ENCODE assay signal across 16 cellular contexts in the genomic region with DNA sequence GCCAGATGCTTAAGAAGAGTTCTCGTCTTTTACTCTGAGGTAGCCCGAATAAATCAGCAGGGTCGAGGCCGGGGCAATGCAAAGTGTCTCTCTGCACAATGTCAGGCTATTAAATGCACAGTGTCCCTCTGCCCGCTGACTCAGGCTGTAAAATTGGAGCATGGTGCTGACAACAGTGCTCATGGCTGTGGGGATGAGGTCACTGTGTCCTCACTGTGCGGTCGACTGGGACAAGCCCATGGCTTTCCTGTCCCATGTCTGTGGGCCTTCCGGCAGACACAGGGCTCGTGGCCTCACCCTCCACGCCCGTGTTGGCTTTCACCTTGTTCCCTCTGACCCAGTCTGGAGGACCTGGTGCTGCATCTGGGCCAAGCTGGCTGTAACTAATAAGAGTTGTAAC. TPM values are rescaled to one million over a fixed set of nuclear protein-coding genes. Genes with fewer than 3 reads are reported as not detected.
DNase-seq lines count a peak whose midpoint lies in the region; ATAC-seq and TF ChIP-seq lines count a peak whose summit lies in the region.
"Had no signal": no experiment of that assay in that cellular context is flagged by ENCODE, and none has a peak within 500 bp of the region (broad histone marks: within the 10 kb centered on the region; RNA-seq: fewer than 3 reads in every experiment).

No MANE protein-coding gene starts in this region.

- H3K79me2 ChIP-seq in neural progenitor cell (ENCODE audit: low read depth): no peaks in the 10 kb centered on the region

- H3K9me3 Mint-ChIP-seq in neural progenitor cell: no peaks in the 10 kb centered on the region
- no peaks in the 10 kb centered on the region for H3K9me3 Mint-ChIP-seq in activated CD4-positive, alpha-beta T cell treated with anti-CD3 and anti-CD28 coated beads for 36 hours (ENCODE audit: low read depth)
- H3K9me3 Mint-ChIP-seq in T-helper 2 cell treated with Interferon-gamma antibody and Interleukin-4, amounts not matched to agents 5 μg/mL and 100 μg/mL, for 36 hours: no peaks in the 10 kb centered on the region
- H3K9me3 Mint-ChIP-seq: activated naive CD4-positive, alpha-beta T cell treated with anti-CD3 and anti-CD28 coated beads, Interleukin-2, amount 10 ng/mL, durations not matched to agents 7 days and 5 days; CD4-positive, alpha-beta memory T cell; effector memory CD8-positive, alpha-beta T cell had no signal

- peaks cover 15% of the 10 kb centered on the region for H3K36me3 Mint-ChIP-seq in neural progenitor cell
- H3K36me3 Mint-ChIP-seq in activated CD4-positive, alpha-beta T cell treated with anti-CD3 and anti-CD28 coated beads for 36 hours (ENCODE audit: low read depth): peaks cover 1% of the 10 kb centered on the region
- no peaks in the 10 kb centered on the region for H3K36me3 Mint-ChIP-seq in T-helper 2 cell treated with Interferon-gamma antibody and Interleukin-4, amounts not matched to agents 5 μg/mL and 100 μg/mL, for 36 hours (ENCODE audit: low read depth)
- H3K36me3 Mint-ChIP-seq: activated naive CD4-positive, alpha-beta T cell treated with anti-CD3 and anti-CD28 coated beads, Interleukin-2, amount 10 ng/mL, durations not matched to agents 7 days and 5 days had no signal

- H3K4me2 ChIP-seq in neural progenitor cell: no peak overlapping the region

- no peak overlapping the region for H3K4me3 ChIP-seq in neural progenitor cell
- H3K4me3 ChIP-seq: breast epithelium, GM12878 had no signal

- no peaks in the 10 kb centered on the region for H3K36me3 ChIP-seq in neural progenitor cell
- H3K36me3 ChIP-seq: breast epithelium had no signal

- intact Hi-C loops in cardiac septum (cut with DNase I): no loop called here
- intact Hi-C loops in activated CD4-positive, alpha-beta T cell treated with anti-CD3 and anti-CD28 coated beads for 36 hours (cut with DNase I, micrococcal nuclease): no loop called here

- H3K4me1 ChIP-seq in neural progenitor cell: peaks cover 5% of the 10 kb centered on the region
- H3K4me1 ChIP-seq: breast epithelium had no signal

- no peaks in the 10 kb centered on the region for H3K27me3 ChIP-seq in neural progenitor cell
- H3K27me3 ChIP-seq: breast epithelium had no signal

- no peak overlapping the region for H2AFZ ChIP-seq in neural progenitor cell (replicated peaks)

- CTCF ChIA-PET in activated CD4-positive, alpha-beta T cell treated with anti-CD3 and anti-CD28 coated beads for 36 hours (lab: Charles Lee): interaction anchor here (1.2 kb wide), 1 partner anchor 69 kb away, joined by 3 read pairs; no protein-coding TSS in a partner anchor

- H4K20me1 ChIP-seq in neural progenitor cell (ENCODE audit: low read depth): no peaks in the 10 kb centered on the region

- H3F3A ChIP-seq in neural progenitor cell (ENCODE audit: low read depth): peaks cover 6% of the 10 kb centered on the region

- no peak overlapping the region for H3K9ac ChIP-seq in neural progenitor cell

- POLR2A ChIA-PET in activated CD4-positive, alpha-beta T cell treated with anti-CD3 and anti-CD28 coated beads for 36 hours (lab: Charles Lee): no interaction called here

- H3K27me3 Mint-ChIP-seq in neural progenitor cell (ENCODE audit: insufficient read depth, low read depth): peaks cover 6% of the 10 kb centered on the region
- H3K27me3 Mint-ChIP-seq in activated CD4-positive, alpha-beta T cell treated with anti-CD3 and anti-CD28 coated beads for 36 hours: no peaks in the 10 kb centered on the region
- H3K27me3 Mint-ChIP-seq in T-helper 2 cell treated with Interferon-gamma antibody and Interleukin-4, amounts not matched to agents 5 μg/mL and 100 μg/mL, for 36 hours (ENCODE audit: low read depth): no peaks in the 10 kb centered on the region
- H3K27me3 Mint-ChIP-seq: effector memory CD8-positive, alpha-beta T cell had no signal

- H3K9me3 ChIP-seq in neural progenitor cell (ENCODE audit: low read depth): no peaks in the 10 kb centered on the region
- H3K9me3 ChIP-seq: breast epithelium had no signal

- H3K27ac Mint-ChIP-seq in neural progenitor cell: peak overlapping the region; percentile 60
- H3K27ac Mint-ChIP-seq in activated CD4-positive, alpha-beta T cell treated with anti-CD3 and anti-CD28 coated beads for 36 hours: no peak overlapping the region
- H3K27ac Mint-ChIP-seq in T-helper 2 cell treated with Interferon-gamma antibody and Interleukin-4, amounts not matched to agents 5 μg/mL and 100 μg/mL, for 36 hours: no peak overlapping the region
- H3K27ac Mint-ChIP-seq: activated naive CD4-positive, alpha-beta T cell treated with anti-CD3 and anti-CD28 coated beads, Interleukin-2, amount 10 ng/mL, durations not matched to agents 7 days and 5 days; effector memory CD8-positive, alpha-beta T cell had no signal

- DNase-seq in EH (ENCODE audit: low read depth): peak; percentile 86
- peak; percentile 65 for DNase-seq in RPMI7951 (ENCODE audit: low read depth)
- peak; percentile 80 for DNase-seq in cardiac septum (ENCODE audit: low spot score)
- DNase-seq in neural progenitor cell (ENCODE audit: low spot score): no peak
- no peak for DNase-seq in NCI-H2196 treated with DMSO at 0.1 percent for 48 hours (lab: John Stamatoyannopoulos, UW; ENCODE audit: unreplicated experiment)
- DNase-seq in activated CD4-positive, alpha-beta T cell treated with anti-CD3 and anti-CD28 coated beads for 36 hours: no peak
- no peak for DNase-seq in T-helper 2 cell treated with Interferon-gamma antibody and Interleukin-4, amounts not matched to agents 5 μg/mL and 100 μg/mL, for 36 hours (ENCODE audit: low spot score)
- DNase-seq: ACHN; activated naive CD4-positive, alpha-beta T cell treated with anti-CD3 and anti-CD28 coated beads, Interleukin-2, amount 10 ng/mL, durations not matched to agents 7 days and 5 days; CD4-positive, alpha-beta memory T cell; effector memory CD8-positive, alpha-beta T cell; NCI-H1694; substantia nigra had no signal

- no peak overlapping the region for H3K4me3 Mint-ChIP-seq in neural progenitor cell
- H3K4me3 Mint-ChIP-seq in activated CD4-positive, alpha-beta T cell treated with anti-CD3 and anti-CD28 coated beads for 36 hours: no peak overlapping the region
- H3K4me3 Mint-ChIP-seq in T-helper 2 cell treated with Interferon-gamma antibody and Interleukin-4, amounts not matched to agents 5 μg/mL and 100 μg/mL, for 36 hours: no peak overlapping the region
- H3K4me3 Mint-ChIP-seq: activated naive CD4-positive, alpha-beta T cell treated with anti-CD3 and anti-CD28 coated beads, Interleukin-2, amount 10 ng/mL, durations not matched to agents 7 days and 5 days; CD4-positive, alpha-beta memory T cell; effector memory CD8-positive, alpha-beta T cell had no signal

- no peak for TF ChIP-seq CTCF in neural progenitor cell (IDR thresholded peaks at IDR 0.05)

- peaks cover 43% of the 10 kb centered on the region for H3K4me1 Mint-ChIP-seq in neural progenitor cell
- H3K4me1 Mint-ChIP-seq in activated CD4-positive, alpha-beta T cell treated with anti-CD3 and anti-CD28 coated beads for 36 hours: no peaks in the 10 kb centered on the region
- H3K4me1 Mint-ChIP-seq in T-helper 2 cell treated with Interferon-gamma antibody and Interleukin-4, amounts not matched to agents 5 μg/mL and 100 μg/mL, for 36 hours (ENCODE audit: low read depth): no peaks in the 10 kb centered on the region
- H3K4me1 Mint-ChIP-seq: activated naive CD4-positive, alpha-beta T cell treated with anti-CD3 and anti-CD28 coated beads, Interleukin-2, amount 10 ng/mL, durations not matched to agents 7 days and 5 days; CD4-positive, alpha-beta memory T cell had no signal

- H3K27ac ChIP-seq in neural progenitor cell: no peak overlapping the region
- H3K27ac ChIP-seq: breast epithelium had no signal

- no peak for ATAC-seq in GM21381 (IDR thresholded peaks at IDR 0.05; ENCODE audit: unreplicated experiment)
- no peak for ATAC-seq in activated CD4-positive, alpha-beta T cell treated with anti-CD3 and anti-CD28 coated beads for 36 hours
- ATAC-seq: effector memory CD8-positive, alpha-beta T cell; GM12878 had no signal

RNA-seq across cellular contexts. Expression of a gene that starts 14.6 kb away (rescaled TPM):
- 192 and 248 TPM in 2 replicates for total RNA-seq in RPMI7951 (2014; rRNA removed; shearing (Covaris generic))
- total RNA-seq in cardiac septum: 31.9 TPM
- total RNA-seq in neural progenitor cell (ENCODE audit: low replicate concordance): 303 and 720 TPM in 2 replicates
- 100 to 1,000 TPM; 115 to 125 TPM for total RNA-seq in activated CD4-positive, alpha-beta T cell treated with anti-CD3 and anti-CD28 coated beads for 36 hours

Comparison
In these comparisons a context has a peak if more than half of its experiments do, and no peak if none do; other contexts are left out.
1. DNase-seq: peak in EH (single experiment), RPMI7951 (single experiment) and cardiac septum (single experiment); none in neural progenitor cell (single experiment), NCI-H2196 treated with DMSO at 0.1 percent for 48 hours (single experiment), activated CD4-positive, alpha-beta T cell treated with anti-CD3 and anti-CD28 coated beads for 36 hours (single experiment) and T-helper 2 cell treated with Interferon-gamma antibody and Interleukin-4, amounts not matched to agents 5 μg/mL and 100 μg/mL, for 36 hours (single experiment).